1 cellular context compared by ENCODE assay signal in the genomic region with DNA sequence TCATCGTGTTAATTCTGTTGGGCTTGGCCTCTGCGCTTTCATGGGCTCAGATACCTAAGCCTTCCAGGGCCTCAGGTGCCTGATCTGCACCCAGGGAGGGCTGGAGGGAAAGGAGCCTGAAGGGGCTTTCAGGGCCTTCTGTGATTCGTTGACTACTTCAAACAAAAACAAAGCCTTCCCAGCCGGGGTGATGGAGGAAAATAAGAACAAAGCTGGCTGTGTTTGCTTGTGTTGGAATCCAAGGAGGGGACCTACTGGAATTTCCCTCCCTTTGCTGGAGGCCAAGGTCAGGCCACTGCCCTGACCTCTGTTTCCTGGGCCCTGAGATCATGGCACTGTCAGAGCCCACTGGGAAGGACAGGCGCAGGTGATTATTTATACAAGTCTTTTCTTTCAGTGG.
TF ChIP-seq lines count a peak whose summit lies in the region.

No MANE protein-coding gene starts in this region.

TF ChIP-seq in HepG2, 621 proteins besides CTCF, POLR2A, EP300 and RAD21 (continued from another document):
- TF ChIP-seq ZNF639 (CRISPR knock-in tag; conservative IDR thresholded peaks at IDR 0.05) (no peak), ZXDC (CRISPR knock-in tag; IDR thresholded peaks at IDR 0.05) (no peak), RFXANK (CRISPR knock-in tag; IDR thresholded peaks at IDR 0.05) (no peak), MTERF4 (CRISPR knock-in tag; IDR thresholded peaks at IDR 0.05) (no peak), ZNF10 (CRISPR knock-in tag; IDR thresholded peaks at IDR 0.05; ENCODE audit: borderline replicate concordance, low read depth) (no peak), KLF11 (CRISPR knock-in tag; IDR thresholded peaks at IDR 0.05) (no peak), ZNF75D (CRISPR knock-in tag; IDR thresholded peaks at IDR 0.05; ENCODE audit: borderline replicate concordance) (no peak), TIGD3 (CRISPR knock-in tag; IDR thresholded peaks at IDR 0.05; ENCODE audit: borderline replicate concordance) (no peak), ARID2 (CRISPR knock-in tag; IDR thresholded peaks at IDR 0.05; ENCODE audit: borderline replicate concordance) (no peak)
TF ChIP-seq in HepG2: peak in this region for 93.
